Comparison of ENCODE assay signal across 24 cellular contexts in the genomic region with DNA sequence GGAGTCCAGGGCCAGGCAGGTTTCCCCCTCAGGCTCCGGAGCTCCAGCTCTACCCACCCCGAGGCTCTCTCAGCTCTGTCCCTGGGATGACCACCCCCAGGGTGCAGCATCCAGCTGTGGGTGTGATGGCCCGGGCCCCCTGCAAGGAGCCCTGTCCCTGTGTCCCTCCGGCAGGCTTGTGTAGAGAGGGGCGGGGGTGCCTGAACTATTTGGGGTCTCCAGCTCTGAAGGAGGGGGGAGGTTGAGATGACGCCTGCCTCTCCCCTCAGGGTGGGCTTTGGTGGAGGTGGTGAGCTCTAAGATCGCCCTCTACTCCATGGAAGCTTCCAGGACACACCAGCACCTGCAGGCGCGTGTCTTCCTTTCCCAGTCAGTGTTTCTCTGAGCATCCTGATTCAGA. TPM values are rescaled to one million over a fixed set of nuclear protein-coding genes. Genes with fewer than 3 reads are reported as not detected.
"Had no signal": no experiment of that assay in that cellular context is flagged by ENCODE, and none has a peak within 500 bp of the region (broad histone marks: within the 10 kb centered on the region; RNA-seq: fewer than 3 reads in every experiment).

No MANE protein-coding gene starts in this region.

- H3K9me3 Mint-ChIP-seq: effector memory CD8-positive, alpha-beta T cell; immature natural killer cell; memory B cell; mesothelial cell of epicardium; naive B cell; natural killer cell treated with Interleukin-12 subunit alpha and Interleukin-12 subunit beta and Interleukin-15 and Interleukin-18, amount 100 ng/mL, for 72 hours; stimulated activated memory B cell treated with anti-CD40 and anti-IgM and Interleukin-4, amounts not matched to agents 10 μg/mL and 1 μg/mL and 100 μg/mL, for 72 hours; stimulated activated naive CD8-positive, alpha-beta T cell treated with anti-CD3 and anti-CD28 coated beads, Interleukin-15, Interleukin-2, amounts not matched to agents 100 ng/mL and 50 ng/mL, for 24 hours had no signal

- H3K4me1 ChIP-seq: parathyroid adenoma, right lobe of liver had no signal

- H3K27ac Mint-ChIP-seq: effector memory CD8-positive, alpha-beta T cell; immature natural killer cell; memory B cell; mesothelial cell of epicardium; naive B cell; natural killer cell treated with Interleukin-12 subunit alpha and Interleukin-12 subunit beta and Interleukin-15 and Interleukin-18, amount 100 ng/mL, for 72 hours; progenitor cell of endocrine pancreas; stimulated activated memory B cell treated with anti-CD40 and anti-IgM and Interleukin-4, amounts not matched to agents 10 μg/mL and 1 μg/mL and 100 μg/mL, for 72 hours; stimulated activated naive CD8-positive, alpha-beta T cell treated with anti-CD3 and anti-CD28 coated beads, Interleukin-15, Interleukin-2, amounts not matched to agents 100 ng/mL and 50 ng/mL, for 24 hours had no signal

- FAIRE-seq: frontal cortex, keratinocyte, small intestine had no signal

- H3K79me2 ChIP-seq: parathyroid adenoma had no signal

- H3K9me3 ChIP-seq: mucosa of descending colon, right lobe of liver, suprapubic skin, transverse colon had no signal

- H3K27me3 ChIP-seq: right lobe of liver, suprapubic skin, transverse colon had no signal

- H3K9ac ChIP-seq: parathyroid adenoma had no signal

- H2AFZ ChIP-seq: parathyroid adenoma had no signal

- H3K4me1 Mint-ChIP-seq: mesothelial cell of epicardium, neural crest cell had no signal

- H3K4me3 ChIP-seq: lung, mucosa of descending colon, right lobe of liver, suprapubic skin, transverse colon had no signal

- H3K4me3 Mint-ChIP-seq: effector memory CD8-positive, alpha-beta T cell; immature natural killer cell; memory B cell; mesothelial cell of epicardium; naive B cell; natural killer cell treated with Interleukin-12 subunit alpha and Interleukin-12 subunit beta and Interleukin-15 and Interleukin-18, amount 100 ng/mL, for 72 hours; neural crest cell; stimulated activated memory B cell treated with anti-CD40 and anti-IgM and Interleukin-4, amounts not matched to agents 10 μg/mL and 1 μg/mL and 100 μg/mL, for 72 hours; stimulated activated naive CD8-positive, alpha-beta T cell treated with anti-CD3 and anti-CD28 coated beads, Interleukin-15, Interleukin-2, amounts not matched to agents 100 ng/mL and 50 ng/mL, for 24 hours had no signal

- DNase-seq: cortex of kidney; effector memory CD8-positive, alpha-beta T cell; hypothalamus; immature natural killer cell; naive B cell; right lobe of liver; small intestine; stimulated activated CD4-positive, alpha-beta T cell treated with anti-CD3 and anti-CD28 coated beads, Interleukin-15, amount 100 ng/mL, for 24 hours; stimulated activated CD4-positive, alpha-beta T cell treated with anti-CD3 and anti-CD28 coated beads, Interleukin-4, amount 100 ng/mL, for 24 hours had no signal

- H3K27ac ChIP-seq: parathyroid adenoma, right lobe of liver, suprapubic skin, transverse colon had no signal

- ATAC-seq: effector memory CD8-positive, alpha-beta T cell; right lobe of liver had no signal

- H3K36me3 ChIP-seq: right lobe of liver, suprapubic skin, transverse colon had no signal

RNA-seq across cellular contexts. Expression of a gene that starts 39.4 kb away (rescaled TPM):
- total RNA-seq: dermis microvascular lymphatic vessel endothelial cell; natural killer cell treated with Interleukin-12 subunit alpha and Interleukin-12 subunit beta and Interleukin-15 and Interleukin-18, amount 100 ng/mL, for 72 hours had no signal
- polyA plus RNA-seq: immature natural killer cell, keratinocyte had no signal
